In the genomic region with DNA sequence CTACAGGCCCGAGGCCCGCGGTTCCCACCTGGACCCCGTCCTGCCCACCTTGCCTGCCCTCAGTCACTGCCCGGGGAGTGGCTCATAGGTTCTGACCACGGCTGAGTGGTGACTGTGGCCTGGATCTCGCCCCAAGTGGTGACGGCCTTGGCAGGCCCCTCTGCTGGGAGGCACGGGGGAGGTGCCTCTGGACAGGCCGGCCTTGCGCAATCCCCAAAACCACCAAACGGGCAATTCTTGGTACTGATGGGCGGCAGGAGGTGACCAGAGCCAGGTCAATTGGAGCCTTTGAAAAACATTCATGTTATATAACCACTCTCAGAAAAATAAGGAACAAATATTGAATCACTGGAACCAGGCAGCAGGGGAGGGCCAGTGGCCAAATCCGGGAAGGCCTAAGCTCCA, we compare ENCODE assay signal across 14 cellular contexts.
A peak's percentile ranks its signal among the peaks of the same experiment; 100 is the strongest.
DNase-seq lines count a peak whose midpoint lies in the region; ATAC-seq and TF ChIP-seq lines count a peak whose summit lies in the region.
"Had no signal": no experiment of that assay in that cellular context is flagged by ENCODE, and none has a peak within 500 bp of the region (broad histone marks: within the 10 kb centered on the region; RNA-seq: fewer than 3 reads in every experiment).

No MANE protein-coding gene starts in this region.

- DNase-seq in T-helper 17 cell (no peak), fibroblast of the aortic adventitia (ENCODE audit: low read depth) (peak; percentile 38), upper lobe of left lung (peak; percentile 88), GM19240 (ENCODE audit: insufficient read length, low spot score) (no peak), islet precursor cell (no peak)
- no peak for DNase-seq in naive thymus-derived CD4-positive, alpha-beta T cell
- DNase-seq: activated B cell treated with CpG ODN at 0.5 μM for 24 hours; activated naive CD4-positive, alpha-beta T cell treated with anti-CD3 and anti-CD28 coated beads, Interleukin-2, amount 50 U/mL, for 16 hours; CD4-positive, alpha-beta T cell; central memory CD4-positive, alpha-beta T cell; hippocampal formation; MG63 had no signal

- no peaks in the 10 kb centered on the region for H3K27me3 ChIP-seq in naive thymus-derived CD4-positive, alpha-beta T cell (ENCODE audit: control insufficient read depth in 2 of 2, insufficient read depth in 2 of 2, low read length in 2 of 2)
- H3K27me3 ChIP-seq in upper lobe of left lung: no peaks in the 10 kb centered on the region
- H3K27me3 ChIP-seq: MG63 had no signal

- H3K27ac Mint-ChIP-seq in T-helper 17 cell: peak overlapping the region; percentile 65
- no peak overlapping the region for H3K27ac Mint-ChIP-seq in naive thymus-derived CD4-positive, alpha-beta T cell
- H3K27ac Mint-ChIP-seq: activated B cell treated with CpG ODN at 0.5 μM for 24 hours; CD4-positive, alpha-beta T cell had no signal

- H3K36me3 Mint-ChIP-seq in T-helper 17 cell (ENCODE audit: low read depth): peaks cover 2% of the 10 kb centered on the region
- peaks cover 0 to 16% (median 4%) of the 10 kb centered on the region in 5 donors for H3K36me3 Mint-ChIP-seq in naive thymus-derived CD4-positive, alpha-beta T cell

- H3K9me3 Mint-ChIP-seq in naive thymus-derived CD4-positive, alpha-beta T cell: no peaks in the 10 kb centered on the region
- H3K9me3 Mint-ChIP-seq: activated B cell treated with CpG ODN at 0.5 μM for 24 hours; CD4-positive, alpha-beta T cell had no signal

- 49 to 63% methylated on average over 4 to 8 of the region's 14 CpGs for WGBS in upper lobe of left lung, 2 donors

- ATAC-seq in T-helper 17 cell (no peak), upper lobe of left lung (ENCODE audit: low FRiP score in 2 of 2) (peak; percentile 54 to 80), GM19351 (IDR thresholded peaks at IDR 0.05; ENCODE audit: unreplicated experiment) (no peak)
- peak; percentile 4 for ATAC-seq in naive thymus-derived CD4-positive, alpha-beta T cell

- H3K27ac ChIP-seq in naive thymus-derived CD4-positive, alpha-beta T cell (ENCODE audit: low read depth, low read length): no peak overlapping the region
- peak overlapping the region; percentile 78 to 93 (median 81) for H3K27ac ChIP-seq in upper lobe of left lung
- H3K27ac ChIP-seq: parathyroid adenoma had no signal

- CTCF ChIA-PET in naive thymus-derived CD4-positive, alpha-beta T cell (lab: Charles Lee): interaction anchor here (1.4 kb wide), 1 partner anchor 10 kb away, joined by 5 read pairs; no protein-coding TSS in a partner anchor

- H3K27me3 Mint-ChIP-seq in T-helper 17 cell: no peaks in the 10 kb centered on the region
- no peaks in the 10 kb centered on the region for H3K27me3 Mint-ChIP-seq in naive thymus-derived CD4-positive, alpha-beta T cell
- H3K27me3 Mint-ChIP-seq: activated B cell treated with CpG ODN at 0.5 μM for 24 hours; CD4-positive, alpha-beta T cell had no signal

- H3K4me3 ChIP-seq in fibroblast of the aortic adventitia (ENCODE audit: low read depth, low read length) (no peak overlapping the region), upper lobe of left lung (no peak overlapping the region)
- H3K4me3 ChIP-seq in naive thymus-derived CD4-positive, alpha-beta T cell (ENCODE audit: low read length): no peak overlapping the region
- H3K4me3 ChIP-seq: MG63 had no signal

- peaks cover 39% of the 10 kb centered on the region for H3K4me1 Mint-ChIP-seq in T-helper 17 cell
- H3K4me1 Mint-ChIP-seq in naive thymus-derived CD4-positive, alpha-beta T cell: peaks cover 0 to 33% (median 25%) of the 10 kb centered on the region in 7 donors

- POLR2A ChIA-PET in naive thymus-derived CD4-positive, alpha-beta T cell (lab: Charles Lee): no interaction called here

- peaks cover 0 to 4% of the 10 kb centered on the region in 2 donors for H3K4me1 ChIP-seq in naive thymus-derived CD4-positive, alpha-beta T cell (ENCODE audit: control insufficient read depth in 2 of 2, insufficient read depth in 2 of 2, low read length in 2 of 2)
- peaks cover 32 to 60% (median 52%) of the 10 kb centered on the region in 4 donors for H3K4me1 ChIP-seq in upper lobe of left lung

- intact Hi-C loops in naive thymus-derived CD4-positive, alpha-beta T cell (cut with micrococcal nuclease): no loop called here

- H3K4me3 Mint-ChIP-seq in T-helper 17 cell: no peak overlapping the region
- H3K4me3 Mint-ChIP-seq in naive thymus-derived CD4-positive, alpha-beta T cell: no peak overlapping the region
- H3K4me3 Mint-ChIP-seq: activated B cell treated with CpG ODN at 0.5 μM for 24 hours; CD4-positive, alpha-beta T cell had no signal

- H3K9me3 ChIP-seq in T-helper 17 cell (ENCODE audit: control insufficient read depth, low read length, poor library complexity, severe bottlenecking) (no peaks in the 10 kb centered on the region), upper lobe of left lung (no peaks in the 10 kb centered on the region)
- no peaks in the 10 kb centered on the region for H3K9me3 ChIP-seq in naive thymus-derived CD4-positive, alpha-beta T cell (ENCODE audit: control insufficient read depth in 2 of 3, low read length in 3 of 3)
- H3K9me3 ChIP-seq: MG63 had no signal

- peaks cover 0 to 8% (median 0%) of the 10 kb centered on the region in 3 experiments for H3K36me3 ChIP-seq in naive thymus-derived CD4-positive, alpha-beta T cell (ENCODE audit: control insufficient read depth in 2 of 3, insufficient read depth in 3 of 3, low read length in 3 of 3)
- H3K36me3 ChIP-seq in upper lobe of left lung: no peaks in the 10 kb centered on the region
- H3K36me3 ChIP-seq: MG63 had no signal

- peak in 1 of 4 donors; percentile 56 for TF ChIP-seq POLR2A in upper lobe of left lung (IDR thresholded peaks at IDR 0.05)

- TF ChIP-seq EP300 in upper lobe of left lung (IDR thresholded peaks at IDR 0.05): peak in 2 of 4 donors; percentile 40 to 78

- TF ChIP-seq CTCF in fibroblast of the aortic adventitia (IDR thresholded peaks at IDR 0.05; ENCODE audit: insufficient read depth, low read length) (no peak), upper lobe of left lung (IDR thresholded peaks at IDR 0.05) (no peak)

Comparison
In these comparisons a context has a peak if more than half of its experiments do, and no peak if none do; other contexts are left out.
1. ATAC-seq: peak in naive thymus-derived CD4-positive, alpha-beta T cell (single experiment) and upper lobe of left lung (2 of 2); none in T-helper 17 cell (single experiment) and GM19351 (single experiment).
2. DNase-seq: peak in fibroblast of the aortic adventitia (single experiment) and upper lobe of left lung (2 of 2); none in T-helper 17 cell (0 of 3), naive thymus-derived CD4-positive, alpha-beta T cell (0 of 9), GM19240 (single experiment) and islet precursor cell (single experiment).